Comparison of ENCODE assay signal across 33 cellular contexts in genomic region chr17:6721744-6722143, GRCh38. TPM values are rescaled to one million over a fixed set of nuclear protein-coding genes. Genes with fewer than 3 reads are reported as not detected.
DNase-seq lines count a peak whose midpoint lies in the region; ATAC-seq, FAIRE-seq and TF ChIP-seq lines count a peak whose summit lies in the region.
"Had no signal": no experiment of that assay in that cellular context is flagged by ENCODE, and none has a peak within 500 bp of the region (broad histone marks: within the 10 kb centered on the region; RNA-seq: fewer than 3 reads in every experiment).

No MANE protein-coding gene starts in this region.

- no peak overlapping the region for H3K4me3 Mint-ChIP-seq in IgD-negative memory B cell
- H3K4me3 Mint-ChIP-seq: CD4-positive, CD25-positive, alpha-beta regulatory T cell; CD8-positive, alpha-beta memory T cell had no signal

- in situ Hi-C loops in HepG2 (cut with HindIII; ENCODE audit: extremely low pct_ligation_motif_present, low pct_unique_long_range_greater_than_20kb) = no loop called here

- H3K4me1 Mint-ChIP-seq in IgD-negative memory B cell = no peaks in the 10 kb centered on the region
- H3K4me1 Mint-ChIP-seq: CD14-positive monocyte; CD4-positive, alpha-beta memory T cell; CD4-positive, CD25-positive, alpha-beta regulatory T cell; CD8-positive, alpha-beta memory T cell had no signal

- no peaks in the 10 kb centered on the region for H4K20me1 ChIP-seq in HepG2 (ENCODE audit: insufficient read depth, low read length)
- H4K20me1 ChIP-seq: BLaER1 had no signal

- no peak for TF ChIP-seq RAD21 in HepG2 (CRISPR knock-in tag; IDR thresholded peaks at IDR 0.05)

- no peaks in the 10 kb centered on the region for H3K4me1 ChIP-seq in esophagus muscularis mucosa
- H3K4me1 ChIP-seq in HepG2 (ENCODE audit: insufficient read depth, low read length) = peaks cover 52% of the 10 kb centered on the region
- H3K4me1 ChIP-seq: BE2C, BLaER1 had no signal

- POLR2A ChIA-PET in HepG2 (lab: Yijun Ruan, JAX) = interaction anchor here (1.0 kb wide), 1 partner anchor 10 kb away, joined by 3 read pairs; no protein-coding TSS in a partner anchor

- no peaks in the 10 kb centered on the region for H3K36me3 ChIP-seq in esophagus muscularis mucosa
- H3K36me3 ChIP-seq in HepG2 (replicated peaks in 1 of 2; ENCODE audit: control insufficient read depth in 1 of 2, insufficient read depth in 2 of 2, low read length in 2 of 2) = no peaks in the 10 kb centered on the region
- H3K36me3 ChIP-seq: BE2C, BLaER1 had no signal

- H3K4me2 ChIP-seq in HepG2 (ENCODE audit: low read depth, low read length) = peak overlapping the region; percentile 43
- H3K4me2 ChIP-seq: BLaER1 had no signal

- H3K9ac ChIP-seq in HepG2 (ENCODE audit: insufficient read depth, low read depth, low read length) = no peak overlapping the region
- H3K9ac ChIP-seq: BLaER1 had no signal

- no TSS peak for BruUV-seq in HepG2 (replicated peaks; lab: Mats Ljungman, UMichigan)

- H3K36me3 Mint-ChIP-seq in IgD-negative memory B cell = peaks cover 3% of the 10 kb centered on the region
- H3K36me3 Mint-ChIP-seq: CD14-positive monocyte; CD4-positive, alpha-beta memory T cell; CD8-positive, alpha-beta memory T cell had no signal

- no peak for TF ChIP-seq CTCF in esophagus muscularis mucosa (IDR thresholded peaks at IDR 0.05)
- TF ChIP-seq CTCF in HepG2 (CRISPR knock-in tag; IDR thresholded peaks at IDR 0.05) = no peak
- TF ChIP-seq CTCF in foreskin fibroblast (IDR thresholded peaks at IDR 0.05; ENCODE audit: low read depth, low read length) = no peak

- CTCF ChIA-PET in HepG2 (lab: Yijun Ruan, JAX; ENCODE audit: low intra/inter-chr PET ratio, low total read pairs) = interaction anchor here (1.4 kb wide), 1 partner anchor 56 kb away, joined by 5 read pairs; no protein-coding TSS in a partner anchor

- WGBS in esophagus muscularis mucosa = 74% methylated on average over 5 of the region's 5 CpGs
- WGBS in HepG2 (ENCODE audit: low lambda C conversion rate) = 23% methylated on average over 5 of the region's 5 CpGs

- H3K27ac ChIP-seq in esophagus muscularis mucosa (replicated peaks in 1 of 4) (no peak overlapping the region), HepG2 (ENCODE audit: extremely low read length, insufficient read depth, low read length) (no peak overlapping the region)
- H3K27ac ChIP-seq: BLaER1 had no signal

- intact Hi-C loops in esophagus muscularis mucosa (cut with DNase I) = no loop called here
- intact Hi-C loops in HepG2 (cut with micrococcal nuclease; ENCODE audit: unreplicated experiment) = no loop called here

- H3K9me3 ChIP-seq in esophagus muscularis mucosa (no peaks in the 10 kb centered on the region), HepG2 (ENCODE audit: low read length) (peaks cover 7% of the 10 kb centered on the region; the same call in 1 of the 2 replicates)
- H3K9me3 ChIP-seq: BE2C had no signal

- TF ChIP-seq EP300 in esophagus muscularis mucosa (IDR thresholded peaks at IDR 0.05) (no peak), HepG2 (IDR thresholded peaks at IDR 0.05; ENCODE audit: low read depth in 2 of 2, low read length in 2 of 2) (no peak), HepG2 (CRISPR knock-in tag; IDR thresholded peaks at IDR 0.05; ENCODE audit: borderline replicate concordance) (no peak)

- H3K27me3 ChIP-seq in esophagus muscularis mucosa = peaks cover 0 to 48% (median 0%) of the 10 kb centered on the region in 4 donors
- H3K27me3 ChIP-seq in HepG2 (ENCODE audit: control insufficient read depth in 1 of 2, insufficient read depth in 2 of 2, low read length in 2 of 2) = no peaks in the 10 kb centered on the region
- H3K27me3 ChIP-seq: BE2C, BLaER1 had no signal

- FAIRE-seq in HepG2 (lab: Jason Lieb, UNC) = no peak
- FAIRE-seq: A204.1, GM12878, GM12892, GM18507 had no signal

- no peaks in the 10 kb centered on the region for H3K79me2 ChIP-seq in HepG2 (ENCODE audit: insufficient read depth, low read length)

- TF ChIP-seq POLR2A in esophagus muscularis mucosa (IDR thresholded peaks at IDR 0.05; ENCODE audit: low read depth) (no peak), HepG2 (IDR thresholded peaks at IDR 0.05; ENCODE audit: insufficient read depth in 1 of 2, low read depth in 2 of 2, low read length in 2 of 2) (no peak)

- ATAC-seq in HepG2 (no peak), GM21619 (IDR thresholded peaks at IDR 0.05; ENCODE audit: unreplicated experiment) (no peak)
- ATAC-seq: GM12878 had no signal

- peaks cover 0 to 2% (median 0%) of the 10 kb centered on the region in 3 donors for H3K9me3 Mint-ChIP-seq in IgD-negative memory B cell

- H3K4me3 ChIP-seq in esophagus muscularis mucosa (no peak overlapping the region), HepG2 (replicated peaks in 1 of 3; ENCODE audit: insufficient read depth in 1 of 3, low read depth in 2 of 3, low read length in 3 of 3) (no peak overlapping the region; a peak in 1 of 6 replicates), foreskin fibroblast (ENCODE audit: low read depth in 1 of 2, low read length in 2 of 2) (no peak overlapping the region)
- H3K4me3 ChIP-seq: BLaER1, GM12878 had no signal

- H2AFZ ChIP-seq in HepG2 (ENCODE audit: low read length) = no peak overlapping the region

- peaks cover 30% of the 10 kb centered on the region for H3K27me3 Mint-ChIP-seq in IgD-negative memory B cell

- DNase-seq in esophagus muscularis mucosa (ENCODE audit: extremely low spot score) = peak; percentile 68
- DNase-seq in HepG2 (ENCODE audit: low spot score) = no peak
- peak; percentile 22 for DNase-seq in superior temporal gyrus (ENCODE audit: extremely low spot score)
- no peak for DNase-seq in occipital lobe (lab: John Stamatoyannopoulos, UW)
- no peak for DNase-seq in foreskin fibroblast
- DNase-seq in HT-29 (ENCODE audit: low spot score) = no peak
- DNase-seq: 8988T; ACHN; BE2C; C1 segment of cervical spinal cord; CD4-positive, alpha-beta memory T cell; CD4-positive, CD25-positive, alpha-beta regulatory T cell; CD8-positive, alpha-beta memory T cell; COR-L47; DMS 273 treated with DMSO at 0.1 percent for 48 hours; DMS153; DMS53; DMS79; DND-41; EL; GDM1 had no signal

- H3K27ac Mint-ChIP-seq in IgD-negative memory B cell = peak overlapping the region in 2 of 3 donors; percentile 2 to 86
- H3K27ac Mint-ChIP-seq: CD14-positive monocyte; CD4-positive, alpha-beta memory T cell; CD4-positive, CD25-positive, alpha-beta regulatory T cell; CD8-positive, alpha-beta memory T cell had no signal

RNA-seq across cellular contexts. Expression of gene SLC13A5, which starts 8.6 kb away (rescaled TPM):
- polyA plus RNA-seq in IgD-negative memory B cell (0.30 TPM), HepG2 (2011; rRNA removed) (310 and 460 TPM in 2 replicates)
- total RNA-seq in esophagus muscularis mucosa (under 1 TPM in 1 of 4 donors, not detected in 3; 0.34 TPM), HepG2 (2016; rRNA removed; fragmentation: Illumina TruSeq; extraction: Trizol) (24.4 and 42.8 TPM in 2 replicates), occipital lobe (not detected)
- 6.1 and 8.5 TPM in 2 replicates for total RNA-seq in HepG2 (2016; cell fraction: cytosol; rRNA removed; fragmentation: Illumina TruSeq; extraction: Trizol; ENCODE audit: low read depth)
- 24.1 and 44.5 TPM in 2 replicates for total RNA-seq in HepG2 (2016; cell fraction: insoluble cytoplasmic fraction; rRNA removed; fragmentation: Illumina TruSeq; extraction: Trizol)
- total RNA-seq in HepG2 (2016; cell fraction: membrane; rRNA removed; fragmentation: Illumina TruSeq; extraction: Trizol) = 21.2 and 24.0 TPM in 2 replicates
- 74.8 and 81.7 TPM in 2 replicates for total RNA-seq in HepG2 (2016; cell fraction: nucleus; rRNA removed; fragmentation: Illumina TruSeq; extraction: Trizol)
- polyA plus RNA-seq in HepG2 (2011; cell fraction: cytosol; rRNA removed) = 141 and 152 TPM in 2 replicates
- polyA plus RNA-seq in HepG2 (2011; cell fraction: nucleus; rRNA removed) = 496 and 544 TPM in 2 replicates
- 253 and 287 TPM in 2 replicates for polyA plus RNA-seq in HepG2 (2012)
- polyA plus RNA-seq in HepG2 (2016; cell fraction: cytosol; fragmentation: Illumina TruSeq; extraction: Trizol; ENCODE audit: low read depth) = 11.4 and 13.1 TPM in 2 replicates
- 42.4 and 50.4 TPM in 2 replicates for polyA plus RNA-seq in HepG2 (2016; cell fraction: insoluble cytoplasmic fraction; fragmentation: Illumina TruSeq; extraction: Trizol; ENCODE audit: low read depth)
- polyA plus RNA-seq in HepG2 (2016; cell fraction: membrane; fragmentation: Illumina TruSeq; extraction: Trizol; ENCODE audit: low read depth) = 28.2 and 31.8 TPM in 2 replicates
- polyA plus RNA-seq in HepG2 (2016; cell fraction: nucleus; fragmentation: Illumina TruSeq; extraction: Trizol; ENCODE audit: insufficient read depth, low read depth) = 169 and 186 TPM in 2 replicates
- 0.40 and 2,799 TPM in 2 replicates for polyA minus RNA-seq in HepG2 (2011; rRNA and poly(A)+ RNA removed; ENCODE audit: low replicate concordance)
- polyA minus RNA-seq in HepG2 (2011; cell fraction: cytosol; rRNA and poly(A)+ RNA removed) = 352 and 410 TPM in 2 replicates
- 342 and 399 TPM in 2 replicates for polyA minus RNA-seq in HepG2 (2011; cell fraction: nucleus; rRNA and poly(A)+ RNA removed)
- not detected in 2 replicates for total RNA-seq in HT-29 (2014; rRNA removed; shearing (Covaris generic))
- total RNA-seq: A673; CD4-positive, alpha-beta memory T cell; CD4-positive, CD25-positive, alpha-beta regulatory T cell; CD8-positive, alpha-beta memory T cell; Daoy; G401 had no signal
- polyA plus RNA-seq: AG04450; CD14-positive monocyte; CD4-positive, alpha-beta memory T cell; CD4-positive, CD25-positive, alpha-beta regulatory T cell; CD8-positive, alpha-beta memory T cell; GM12878 had no signal

RNA-seq across cellular contexts. Expression of gene XAF1, which starts 34.1 kb away (rescaled TPM):
- 76.2 TPM for polyA plus RNA-seq in IgD-negative memory B cell
- 10 to 100 TPM; 11.1 to 35.3 (median 15.9) TPM for total RNA-seq in esophagus muscularis mucosa
- 1.7 and 2.4 TPM in 2 replicates for total RNA-seq in HepG2 (2016; rRNA removed; fragmentation: Illumina TruSeq; extraction: Trizol)
- 0.81 and 0.97 TPM in 2 replicates for total RNA-seq in HepG2 (2016; cell fraction: cytosol; rRNA removed; fragmentation: Illumina TruSeq; extraction: Trizol; ENCODE audit: low read depth)
- total RNA-seq in HepG2 (2016; cell fraction: insoluble cytoplasmic fraction; rRNA removed; fragmentation: Illumina TruSeq; extraction: Trizol) = 1.7 and 2.1 TPM in 2 replicates
- 1.1 and 1.3 TPM in 2 replicates for total RNA-seq in HepG2 (2016; cell fraction: membrane; rRNA removed; fragmentation: Illumina TruSeq; extraction: Trizol)
- 2.1 and 3.7 TPM in 2 replicates for total RNA-seq in HepG2 (2016; cell fraction: nucleus; rRNA removed; fragmentation: Illumina TruSeq; extraction: Trizol)
- polyA plus RNA-seq in HepG2 (2011; rRNA removed) = 1.2 and 1.6 TPM in 2 replicates
- polyA plus RNA-seq in HepG2 (2011; cell fraction: cytosol; rRNA removed) = 0.74 and 2.0 TPM in 2 replicates
- polyA plus RNA-seq in HepG2 (2011; cell fraction: nucleus; rRNA removed) = 4.3 and 11.1 TPM in 2 replicates
- polyA plus RNA-seq in HepG2 (2012) = 3.1 and 3.3 TPM in 2 replicates
- polyA plus RNA-seq in HepG2 (2016; cell fraction: cytosol; fragmentation: Illumina TruSeq; extraction: Trizol; ENCODE audit: low read depth) = 0.15 and 0.25 TPM in 2 replicates
- 2.3 and 3.4 TPM in 2 replicates for polyA plus RNA-seq in HepG2 (2016; cell fraction: insoluble cytoplasmic fraction; fragmentation: Illumina TruSeq; extraction: Trizol; ENCODE audit: low read depth)
- 0.66 and 0.71 TPM in 2 replicates for polyA plus RNA-seq in HepG2 (2016; cell fraction: membrane; fragmentation: Illumina TruSeq; extraction: Trizol; ENCODE audit: low read depth)
- 6.3 and 9.1 TPM in 2 replicates for polyA plus RNA-seq in HepG2 (2016; cell fraction: nucleus; fragmentation: Illumina TruSeq; extraction: Trizol; ENCODE audit: insufficient read depth, low read depth)
- 2.2 TPM in 1 of 2 replicates, not detected in the other for polyA minus RNA-seq in HepG2 (2011; rRNA and poly(A)+ RNA removed; ENCODE audit: low replicate concordance)
- 0.79 and 2.2 TPM in 2 replicates for polyA minus RNA-seq in HepG2 (2011; cell fraction: cytosol; rRNA and poly(A)+ RNA removed)
- 6.2 and 14.3 TPM in 2 replicates for polyA minus RNA-seq in HepG2 (2011; cell fraction: nucleus; rRNA and poly(A)+ RNA removed)
- total RNA-seq in occipital lobe = 2.5 TPM
- 1.5 and 2.2 TPM in 2 replicates for total RNA-seq in HT-29 (2014; rRNA removed; shearing (Covaris generic))
- total RNA-seq: A673, G401 had no signal

RNA-seq across cellular contexts. Expression of gene FBXO39, which starts 54.3 kb away (rescaled TPM):
- polyA plus RNA-seq in IgD-negative memory B cell (not detected), HepG2 (2011; rRNA removed) (0.09 and 0.17 TPM in 2 replicates)
- total RNA-seq in esophagus muscularis mucosa (under 1 TPM in 2 of 4 donors, not detected in 2; 0.33 to 0.83 TPM), HepG2 (2016; rRNA removed; fragmentation: Illumina TruSeq; extraction: Trizol) (not detected in 2 replicates), occipital lobe (not detected)
- not detected in 2 replicates for total RNA-seq in HepG2 (2016; cell fraction: cytosol; rRNA removed; fragmentation: Illumina TruSeq; extraction: Trizol; ENCODE audit: low read depth)
- not detected in 2 replicates for total RNA-seq in HepG2 (2016; cell fraction: insoluble cytoplasmic fraction; rRNA removed; fragmentation: Illumina TruSeq; extraction: Trizol)
- not detected in 2 replicates for total RNA-seq in HepG2 (2016; cell fraction: membrane; rRNA removed; fragmentation: Illumina TruSeq; extraction: Trizol)
- total RNA-seq in HepG2 (2016; cell fraction: nucleus; rRNA removed; fragmentation: Illumina TruSeq; extraction: Trizol) = not detected in 2 replicates
- 0.12 TPM in 1 of 2 replicates, not detected in the other for polyA plus RNA-seq in HepG2 (2011; cell fraction: cytosol; rRNA removed)
- 0.11 and 0.43 TPM in 2 replicates for polyA plus RNA-seq in HepG2 (2011; cell fraction: nucleus; rRNA removed)
- polyA plus RNA-seq in HepG2 (2012) = 0.08 and 0.21 TPM in 2 replicates
- polyA plus RNA-seq in HepG2 (2016; cell fraction: cytosol; fragmentation: Illumina TruSeq; extraction: Trizol; ENCODE audit: low read depth) = not detected in 2 replicates
- polyA plus RNA-seq in HepG2 (2016; cell fraction: insoluble cytoplasmic fraction; fragmentation: Illumina TruSeq; extraction: Trizol; ENCODE audit: low read depth) = not detected in 2 replicates
- not detected in 2 replicates for polyA plus RNA-seq in HepG2 (2016; cell fraction: membrane; fragmentation: Illumina TruSeq; extraction: Trizol; ENCODE audit: low read depth)
- polyA plus RNA-seq in HepG2 (2016; cell fraction: nucleus; fragmentation: Illumina TruSeq; extraction: Trizol; ENCODE audit: insufficient read depth, low read depth) = not detected in 2 replicates
- polyA minus RNA-seq in HepG2 (2011; rRNA and poly(A)+ RNA removed; ENCODE audit: low replicate concordance) = 0.28 TPM in 1 of 2 replicates, not detected in the other
- polyA minus RNA-seq in HepG2 (2011; cell fraction: cytosol; rRNA and poly(A)+ RNA removed) = not detected in 2 replicates
- 0.52 and 0.99 TPM in 2 replicates for polyA minus RNA-seq in HepG2 (2011; cell fraction: nucleus; rRNA and poly(A)+ RNA removed)
- total RNA-seq in HT-29 (2014; rRNA removed; shearing (Covaris generic)) = not detected in 2 replicates
- total RNA-seq: A673; CD8-positive, alpha-beta memory T cell; G401 had no signal
- polyA plus RNA-seq: CD14-positive monocyte; CD8-positive, alpha-beta memory T cell had no signal

Comparison
In these comparisons a context has a peak if more than half of its experiments do, and no peak if none do; other contexts are left out.
1. DNase-seq: peak in esophagus muscularis mucosa (single experiment) and superior temporal gyrus (single experiment); none in HepG2 (single experiment), occipital lobe (single experiment), foreskin fibroblast (0 of 2) and HT-29 (single experiment).